ENCODE assay signal across 22 cellular contexts in the genomic region with DNA sequence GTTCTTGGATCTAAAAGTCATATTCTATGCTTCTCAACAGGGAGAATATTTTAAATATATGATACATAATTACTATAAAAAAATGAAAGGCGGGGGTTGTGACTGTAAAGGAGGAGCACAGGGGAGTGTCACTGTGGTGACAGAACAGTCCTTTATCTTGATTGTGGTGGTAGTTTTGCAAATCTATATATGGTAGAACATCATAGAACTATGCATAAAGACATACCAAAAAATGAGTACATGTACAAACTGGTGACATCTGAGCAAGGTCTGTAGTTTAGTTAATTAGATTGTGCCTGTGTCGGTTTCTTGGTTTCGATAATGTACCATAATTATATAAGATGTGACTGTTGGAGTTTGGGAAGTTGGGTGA. TPM values are rescaled to one million over a fixed set of nuclear protein-coding genes. Genes with fewer than 3 reads are reported as not detected.
DNase-seq lines count a peak whose midpoint lies in the region; ATAC-seq and TF ChIP-seq lines count a peak whose summit lies in the region.
"Had no signal": no experiment of that assay in that cellular context is flagged by ENCODE, and none has a peak within 500 bp of the region (broad histone marks: within the 10 kb centered on the region; RNA-seq: fewer than 3 reads in every experiment).

No MANE protein-coding gene starts in this region.

- H3K27ac Mint-ChIP-seq in activated naive CD4-positive, alpha-beta T cell treated with anti-CD3 and anti-CD28 coated beads, Interleukin-2, amount 10 ng/mL, durations not matched to agents 7 days and 5 days, result peak overlapping the region; percentile 55
- H3K27ac Mint-ChIP-seq in T-cell, result peak overlapping the region; percentile 35 to 46
- peak overlapping the region in 8 of 9 donors; percentile 15 to 82 (median 64) for H3K27ac Mint-ChIP-seq in naive thymus-derived CD4-positive, alpha-beta T cell
- H3K27ac Mint-ChIP-seq: GM23338, HFFc6 had no signal

- H3K36me3 ChIP-seq in naive thymus-derived CD4-positive, alpha-beta T cell (ENCODE audit: control insufficient read depth in 2 of 3, insufficient read depth in 3 of 3, low read length in 3 of 3), result peaks cover 3 to 17% (median 5%) of the 10 kb centered on the region in 3 experiments
- H3K36me3 ChIP-seq in adrenal gland (replicated peaks in 1 of 2) (peaks cover 0 to 31% of the 10 kb centered on the region in 2 donors), heart right ventricle (peaks cover 0 to 99% (median 28%) of the 10 kb centered on the region in 9 donors)

- POLR2A ChIA-PET in T-cell (lab: Charles Lee), result no interaction called here
- POLR2A ChIA-PET in naive thymus-derived CD4-positive, alpha-beta T cell (lab: Charles Lee), result interaction anchor here (0.7 kb wide), 2 partner anchors 94 to 120 kb away, joined by 3 to 4 read pairs; no protein-coding TSS in a partner anchor

- no peak overlapping the region for H3K4me3 ChIP-seq in naive thymus-derived CD4-positive, alpha-beta T cell (ENCODE audit: low read length)
- no peak overlapping the region for H3K4me3 ChIP-seq in adrenal gland
- H3K4me3 ChIP-seq in heart right ventricle, result no peak overlapping the region
- H3K4me3 ChIP-seq: BLaER1 treated with 17β-estradiol and CSF1 and Interleukin-3, amounts not matched to agents 10 nM and 100 nM; GM23338; PC-9 had no signal

- no peak overlapping the region for H3K27ac ChIP-seq in naive thymus-derived CD4-positive, alpha-beta T cell (ENCODE audit: low read depth, low read length)
- H3K27ac ChIP-seq in adrenal gland (no peak overlapping the region), heart right ventricle (no peak overlapping the region)
- H3K27ac ChIP-seq: BLaER1 treated with 17β-estradiol and CSF1 and Interleukin-3, amounts not matched to agents 10 nM and 100 nM; PC-9 had no signal

- CTCF ChIA-PET in activated naive CD4-positive, alpha-beta T cell treated with anti-CD3 and anti-CD28 coated beads, Interleukin-2, amount 10 ng/mL, durations not matched to agents 7 days and 5 days (lab: Charles Lee), result interaction anchor here (0.7 kb wide), 1 partner anchor 1631 kb away, joined by 3 read pairs; no protein-coding TSS in a partner anchor
- CTCF ChIA-PET in T-cell (lab: Charles Lee), result interaction anchor here in 1 of 2 donors (0.6 kb wide), 1 partner anchor 11 kb away, joined by 6 read pairs; no protein-coding TSS in a partner anchor
- CTCF ChIA-PET in naive thymus-derived CD4-positive, alpha-beta T cell (lab: Charles Lee), result interaction anchor here (0.7 kb wide), 1 partner anchor 1034 kb away, joined by 3 read pairs; no protein-coding TSS in a partner anchor

- intact Hi-C loops in naive thymus-derived CD4-positive, alpha-beta T cell (cut with micrococcal nuclease), result no loop called here
- intact Hi-C loops in adrenal gland (cut with DNase I), result no loop called here
- intact Hi-C loops in heart right ventricle (cut with DNase I), result loop anchor here in 1 of 10 donors (5.0 kb wide), 1 partner anchor 33 kb away; no protein-coding TSS in a partner anchor

- peaks cover 36% of the 10 kb centered on the region for H3K4me1 Mint-ChIP-seq in activated naive CD4-positive, alpha-beta T cell treated with anti-CD3 and anti-CD28 coated beads, Interleukin-2, amount 10 ng/mL, durations not matched to agents 7 days and 5 days
- H3K4me1 Mint-ChIP-seq in T-cell, result peaks cover 46 to 53% (median 47%) of the 10 kb centered on the region in 3 donors
- peaks cover 13 to 64% (median 47%) of the 10 kb centered on the region in 7 donors for H3K4me1 Mint-ChIP-seq in naive thymus-derived CD4-positive, alpha-beta T cell
- H3K4me1 Mint-ChIP-seq: GM23338, H9 had no signal

- ATAC-seq in T-cell (replicated peaks in 1 of 4), result no peak
- no peak for ATAC-seq in naive thymus-derived CD4-positive, alpha-beta T cell
- no peak for ATAC-seq in heart right ventricle
- ATAC-seq: GM23338 had no signal

- TF ChIP-seq POLR2A in adrenal gland (IDR thresholded peaks at IDR 0.05), result no peak

- no peaks in the 10 kb centered on the region for H3K9me3 ChIP-seq in naive thymus-derived CD4-positive, alpha-beta T cell (ENCODE audit: control insufficient read depth in 2 of 3, low read length in 3 of 3)
- H3K9me3 ChIP-seq in adrenal gland (replicated peaks in 1 of 3), result no peaks in the 10 kb centered on the region
- H3K9me3 ChIP-seq in heart right ventricle, result no peaks in the 10 kb centered on the region
- H3K9me3 ChIP-seq: BLaER1 treated with 17β-estradiol and CSF1 and Interleukin-3, amounts not matched to agents 10 nM and 100 nM had no signal

- no peaks in the 10 kb centered on the region for H3K9me3 Mint-ChIP-seq in activated naive CD4-positive, alpha-beta T cell treated with anti-CD3 and anti-CD28 coated beads, Interleukin-2, amount 10 ng/mL, durations not matched to agents 7 days and 5 days
- H3K9me3 Mint-ChIP-seq in T-cell, result no peaks in the 10 kb centered on the region
- no peaks in the 10 kb centered on the region for H3K9me3 Mint-ChIP-seq in naive thymus-derived CD4-positive, alpha-beta T cell
- H3K9me3 Mint-ChIP-seq: CD8-positive, alpha-beta memory T cell; GM23338; H9; HFFc6 had no signal

- H3K27me3 Mint-ChIP-seq in activated naive CD4-positive, alpha-beta T cell treated with anti-CD3 and anti-CD28 coated beads, Interleukin-2, amount 10 ng/mL, durations not matched to agents 7 days and 5 days, result no peaks in the 10 kb centered on the region
- no peaks in the 10 kb centered on the region for H3K27me3 Mint-ChIP-seq in T-cell
- H3K27me3 Mint-ChIP-seq in naive thymus-derived CD4-positive, alpha-beta T cell, result no peaks in the 10 kb centered on the region
- H3K27me3 Mint-ChIP-seq: CD8-positive, alpha-beta memory T cell had no signal

- DNase-seq in activated naive CD4-positive, alpha-beta T cell treated with anti-CD3 and anti-CD28 coated beads, Interleukin-2, amount 10 ng/mL, durations not matched to agents 7 days and 5 days, result no peak
- no peak for DNase-seq in activated naive CD4-positive, alpha-beta T cell (lab: John Stamatoyannopoulos, UW)
- DNase-seq in T-cell (peak in 1 of 34 experiments; percentile 1), adrenal gland (no peak), heart right ventricle (no peak)
- peak in 2 of 9 donors; percentile 22 to 27 for DNase-seq in naive thymus-derived CD4-positive, alpha-beta T cell
- no peak for DNase-seq in stimulated activated CD4-positive, alpha-beta T cell treated with anti-CD3 and anti-CD28 coated beads, Interleukin-4, amount 100 ng/mL, for 1 hour
- DNase-seq: CD8-positive, alpha-beta memory T cell; DMS153; H9; HFFc6; KG1; MM.1S; NCI-H2029; NCI-H446; NCI-H524 treated with DMSO at 0.1 percent for 48 hours; NCI-H774; NK-92 treated with Interleukin-12 subunit alpha and Interleukin-12 subunit beta, amount 100 ng/mL, for 24 hours; PC-9; SHP77 had no signal

- H3K36me3 Mint-ChIP-seq in activated naive CD4-positive, alpha-beta T cell treated with anti-CD3 and anti-CD28 coated beads, Interleukin-2, amount 10 ng/mL, durations not matched to agents 7 days and 5 days, result peaks cover 46% of the 10 kb centered on the region
- peaks cover 26% of the 10 kb centered on the region for H3K36me3 Mint-ChIP-seq in T-cell
- H3K36me3 Mint-ChIP-seq in naive thymus-derived CD4-positive, alpha-beta T cell, result peaks cover 0 to 22% (median 18%) of the 10 kb centered on the region in 5 donors

- H3K27me3 ChIP-seq in naive thymus-derived CD4-positive, alpha-beta T cell (ENCODE audit: control insufficient read depth in 2 of 2, insufficient read depth in 2 of 2, low read length in 2 of 2), result no peaks in the 10 kb centered on the region
- no peaks in the 10 kb centered on the region for H3K27me3 ChIP-seq in adrenal gland
- no peaks in the 10 kb centered on the region for H3K27me3 ChIP-seq in heart right ventricle
- H3K27me3 ChIP-seq: BLaER1 treated with 17β-estradiol and CSF1 and Interleukin-3, amounts not matched to agents 10 nM and 100 nM had no signal

- peaks cover 15 to 19% of the 10 kb centered on the region in 2 donors for H3K4me1 ChIP-seq in naive thymus-derived CD4-positive, alpha-beta T cell (ENCODE audit: control insufficient read depth in 2 of 2, insufficient read depth in 2 of 2, low read length in 2 of 2)
- H3K4me1 ChIP-seq in adrenal gland (replicated peaks in 1 of 2), result peaks cover 4 to 24% of the 10 kb centered on the region in 2 donors
- peaks cover 0 to 12% (median 0%) of the 10 kb centered on the region in 9 donors for H3K4me1 ChIP-seq in heart right ventricle

- TF ChIP-seq CTCF in adrenal gland (IDR thresholded peaks at IDR 0.05), result no peak
- TF ChIP-seq CTCF in heart right ventricle (IDR thresholded peaks at IDR 0.05), result no peak

- WGBS in adrenal gland, 4 donors, result 95 to 98% (median 97%) methylated on average over 3 of the region's 3 CpGs
- 96% methylated on average over 3 of the region's 3 CpGs for WGBS in heart right ventricle, 2 donors

- no peak overlapping the region for H3K4me3 Mint-ChIP-seq in activated naive CD4-positive, alpha-beta T cell treated with anti-CD3 and anti-CD28 coated beads, Interleukin-2, amount 10 ng/mL, durations not matched to agents 7 days and 5 days
- no peak overlapping the region for H3K4me3 Mint-ChIP-seq in T-cell
- H3K4me3 Mint-ChIP-seq in naive thymus-derived CD4-positive, alpha-beta T cell, result peak overlapping the region in 3 of 10 donors; percentile 4 to 48 (median 39)
- H3K4me3 Mint-ChIP-seq: CD8-positive, alpha-beta memory T cell; GM23338; H9; HFFc6 had no signal

RNA-seq across cellular contexts. Expression of gene GARRE1, which starts 38.7 kb away (rescaled TPM):
- total RNA-seq in T-cell, result 10 to 100 TPM; 31.8 to 51.6 (median 34.8) TPM
- 10 to 100 TPM; 11.7 to 57.2 (median 38.0) TPM for total RNA-seq in naive thymus-derived CD4-positive, alpha-beta T cell
- 1 to 10 TPM; 5.3 to 9.0 TPM for polyA plus RNA-seq in naive thymus-derived CD4-positive, alpha-beta T cell
- 10 to 100 TPM in 7 of 8 donors, 1 to 10 TPM in 1; 5.1 to 20.9 (median 15.8) TPM for total RNA-seq in adrenal gland
- polyA plus RNA-seq in adrenal gland, result 10 to 100 TPM in 2 of 3 donors, 1 to 10 TPM in 1; 7.5 to 13.2 (median 10.5) TPM
- total RNA-seq in heart right ventricle, result 10 to 100 TPM; 17.1 to 28.9 (median 23.7) TPM
- 10 to 100 TPM in 1 of 2 donors, 1 to 10 TPM in 1; 7.1 to 10.2 TPM for polyA plus RNA-seq in heart right ventricle

RNA-seq across cellular contexts. Expression of gene LSM14A, which starts 43.3 kb away (rescaled TPM):
- total RNA-seq in T-cell (100 to 1,000 TPM; 135 to 180 (median 159) TPM), adrenal gland (100 to 1,000 TPM in 4 of 8 donors, 10 to 100 TPM in 4; 70.4 to 130 (median 104) TPM), heart right ventricle (10 to 100 TPM; 57.8 to 78.0 (median 66.1) TPM)
- 100 to 1,000 TPM; 124 to 189 (median 166) TPM for total RNA-seq in naive thymus-derived CD4-positive, alpha-beta T cell
- polyA plus RNA-seq in naive thymus-derived CD4-positive, alpha-beta T cell, result 100 to 1,000 TPM; 171 to 174 TPM
- polyA plus RNA-seq in adrenal gland (10 to 100 TPM; 44.5 to 91.0 (median 74.2) TPM), heart right ventricle (10 to 100 TPM; 44.7 to 67.3 TPM)
